In the genomic region with DNA sequence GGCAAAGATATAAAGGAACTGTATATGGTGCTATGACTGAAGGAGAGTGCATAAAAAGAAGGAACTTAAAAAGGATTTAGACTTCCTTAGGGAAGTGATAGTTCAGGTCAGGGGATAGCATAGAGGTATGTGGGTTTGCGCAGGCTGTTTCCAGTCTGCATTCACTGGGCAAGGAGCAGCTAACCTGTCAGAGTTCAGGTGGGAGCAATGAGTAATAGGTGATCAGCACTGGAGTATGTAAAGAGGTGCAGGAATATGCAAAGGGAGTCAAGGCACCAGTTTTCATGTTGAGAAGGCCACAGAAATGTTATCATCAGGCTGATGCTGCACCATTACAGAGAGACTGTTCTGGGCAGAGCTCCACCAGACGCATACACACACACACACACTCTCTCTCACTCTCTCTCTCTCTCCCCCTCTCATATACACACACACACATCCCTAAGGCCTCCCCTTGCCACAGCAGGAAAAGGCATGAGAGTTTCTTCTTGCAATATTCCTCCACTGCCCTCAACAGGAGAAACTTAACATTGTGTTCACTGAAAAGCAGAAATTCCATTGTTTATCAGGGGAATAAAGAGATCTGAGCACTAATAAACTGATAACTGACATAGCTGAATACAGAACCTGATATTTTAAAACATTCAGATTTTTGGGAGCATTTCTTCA, we compare ENCODE assay signal across 15 cellular contexts.
DNase-seq lines count a peak whose midpoint lies in the region; ATAC-seq and TF ChIP-seq lines count a peak whose summit lies in the region.
"Had no signal": no experiment of that assay in that cellular context is flagged by ENCODE, and none has a peak within 500 bp of the region (broad histone marks: within the 10 kb centered on the region; RNA-seq: fewer than 3 reads in every experiment).

No MANE protein-coding gene starts in this region.

- no peaks in the 10 kb centered on the region for H3K79me2 ChIP-seq in HCT116 (ENCODE audit: insufficient read depth, low read length)
- H3K79me2 ChIP-seq in OCI-LY3 (ENCODE audit: low read length): no peaks in the 10 kb centered on the region

- DNase-seq in HCT116 (ENCODE audit: low read depth, low spot score): no peak
- DNase-seq in epithelial cell of esophagus (ENCODE audit: low read depth): peak; percentile 14
- DNase-seq in non-pigmented ciliary epithelial cell (ENCODE audit: low read depth): peak; percentile 2
- no peak for DNase-seq in immature natural killer cell
- no peak for DNase-seq in activated naive CD4-positive, alpha-beta T cell treated with anti-CD3 and anti-CD28 coated beads, Interleukin-2, amount 10 ng/mL, durations not matched to agents 7 days and 5 days
- no peak for DNase-seq in AML-193 (lab: John Stamatoyannopoulos, UW)
- DNase-seq in anterior cingulate cortex (lab: John Stamatoyannopoulos, UW): no peak
- DNase-seq: activated CD8-positive, alpha-beta memory T cell treated with anti-CD3 and anti-CD28 coated beads, Interleukin-2, amount 50 U/mL, for 4 hours; dorsolateral prefrontal cortex; glutamatergic neuron; kidney glomerular epithelial cell; natural killer cell; stimulated activated CD4-positive, alpha-beta T cell treated with anti-CD3 and anti-CD28 coated beads, Interleukin-12 subunit alpha, Interleukin-12 subunit beta, amount 100 ng/mL, for 4 hours had no signal

- H2AFZ ChIP-seq in HCT116 (ENCODE audit: low read depth, low read length, poor library complexity, severe bottlenecking) (no peak overlapping the region), OCI-LY3 (ENCODE audit: low read depth, low read length) (no peak overlapping the region)

- H4K20me1 ChIP-seq in HCT116 (ENCODE audit: insufficient read depth) (no peaks in the 10 kb centered on the region), OCI-LY3 (ENCODE audit: insufficient read depth, low read length) (no peaks in the 10 kb centered on the region)

- no peak for TF ChIP-seq POLR2A in HCT116 (IDR thresholded peaks at IDR 0.05; ENCODE audit: borderline replicate concordance, extremely low read depth, insufficient read depth, insufficient read length)

- H3K9me3 ChIP-seq in HCT116 (ENCODE audit: control insufficient read depth in 1 of 2, insufficient read depth in 1 of 2, low read depth in 1 of 2, low read length in 2 of 2) (no peaks in the 10 kb centered on the region), OCI-LY3 (ENCODE audit: insufficient read depth, low read length) (no peaks in the 10 kb centered on the region)

- peak; percentile 76 for ATAC-seq in HCT116
- ATAC-seq: natural killer cell had no signal

- no peak overlapping the region for H3K27ac Mint-ChIP-seq in immature natural killer cell
- H3K27ac Mint-ChIP-seq in activated naive CD4-positive, alpha-beta T cell treated with anti-CD3 and anti-CD28 coated beads, Interleukin-2, amount 10 ng/mL, durations not matched to agents 7 days and 5 days: no peak overlapping the region
- H3K27ac Mint-ChIP-seq: natural killer cell had no signal

- peak; percentile 61 for TF ChIP-seq RAD21 in HCT116 (IDR thresholded peaks at IDR 0.05; ENCODE audit: low read depth)

- H3K4me1 ChIP-seq in HCT116 (ENCODE audit: control insufficient read depth in 1 of 2, insufficient read depth in 2 of 2, low read length in 2 of 2): no peaks in the 10 kb centered on the region
- no peaks in the 10 kb centered on the region for H3K4me1 ChIP-seq in OCI-LY3 (ENCODE audit: low read length)
- H3K4me1 ChIP-seq: tibial nerve had no signal

- H3K36me3 ChIP-seq in HCT116 (ENCODE audit: control insufficient read depth in 1 of 2, insufficient read depth in 2 of 2, low read length in 2 of 2): no peaks in the 10 kb centered on the region
- H3K36me3 ChIP-seq in OCI-LY3 (replicated peaks; ENCODE audit: low read depth, low read length): no peaks in the 10 kb centered on the region
- H3K36me3 ChIP-seq: tibial nerve had no signal

- peaks cover 0 to 2% (median 0%) of the 10 kb centered on the region in 3 donors for H3K27me3 Mint-ChIP-seq in immature natural killer cell (ENCODE audit: low read depth in 3 of 3)
- no peaks in the 10 kb centered on the region for H3K27me3 Mint-ChIP-seq in activated naive CD4-positive, alpha-beta T cell treated with anti-CD3 and anti-CD28 coated beads, Interleukin-2, amount 10 ng/mL, durations not matched to agents 7 days and 5 days

- no TSS peak for BruUV-seq in HCT116 (replicated peaks; lab: Mats Ljungman, UMichigan)

- peaks cover 11 to 54% (median 29%) of the 10 kb centered on the region in 6 donors for H3K9me3 Mint-ChIP-seq in immature natural killer cell
- H3K9me3 Mint-ChIP-seq in activated naive CD4-positive, alpha-beta T cell treated with anti-CD3 and anti-CD28 coated beads, Interleukin-2, amount 10 ng/mL, durations not matched to agents 7 days and 5 days: peaks cover 7% of the 10 kb centered on the region

- POLR2A ChIA-PET in HCT116 (lab: Charles Lee): no interaction called here

- H3K4me1 Mint-ChIP-seq in immature natural killer cell: no peaks in the 10 kb centered on the region
- no peaks in the 10 kb centered on the region for H3K4me1 Mint-ChIP-seq in activated naive CD4-positive, alpha-beta T cell treated with anti-CD3 and anti-CD28 coated beads, Interleukin-2, amount 10 ng/mL, durations not matched to agents 7 days and 5 days
- H3K4me1 Mint-ChIP-seq: natural killer cell had no signal

- H3K4me2 ChIP-seq in HCT116 (ENCODE audit: low read length): no peak overlapping the region
- H3K4me2 ChIP-seq in OCI-LY3 (ENCODE audit: low read length): no peak overlapping the region

- CTCF ChIA-PET in HCT116 (lab: Charles Lee): no interaction called here
- CTCF ChIA-PET in activated naive CD4-positive, alpha-beta T cell treated with anti-CD3 and anti-CD28 coated beads, Interleukin-2, amount 10 ng/mL, durations not matched to agents 7 days and 5 days (lab: Charles Lee): no interaction called here

- no peak overlapping the region for H3K4me3 Mint-ChIP-seq in immature natural killer cell
- H3K4me3 Mint-ChIP-seq in activated naive CD4-positive, alpha-beta T cell treated with anti-CD3 and anti-CD28 coated beads, Interleukin-2, amount 10 ng/mL, durations not matched to agents 7 days and 5 days: no peak overlapping the region
- H3K4me3 Mint-ChIP-seq: natural killer cell had no signal

- H3K4me3 ChIP-seq in HCT116 (replicated peaks in 1 of 2; ENCODE audit: low read depth in 1 of 2, low read length in 2 of 2): no peak overlapping the region
- H3K4me3 ChIP-seq in OCI-LY3 (ENCODE audit: low read length): no peak overlapping the region
- H3K4me3 ChIP-seq in epithelial cell of esophagus (ENCODE audit: low read length): no peak overlapping the region
- H3K4me3 ChIP-seq: dorsolateral prefrontal cortex, tibial nerve had no signal

- intact Hi-C loops in HCT116 (cut with micrococcal nuclease): no loop called here

- H3K9ac ChIP-seq in HCT116 (ENCODE audit: low read length): no peak overlapping the region
- no peak overlapping the region for H3K9ac ChIP-seq in OCI-LY3 (ENCODE audit: low read length)

- no peak overlapping the region for H3K27ac ChIP-seq in HCT116 (ENCODE audit: low read depth, low read length)
- no peak overlapping the region for H3K27ac ChIP-seq in OCI-LY3 (ENCODE audit: low read length)
- H3K27ac ChIP-seq: dorsolateral prefrontal cortex, tibial nerve had no signal

- no peaks in the 10 kb centered on the region for H3K9me2 ChIP-seq in HCT116 (ENCODE audit: insufficient read depth)

- RAD21 ChIA-PET in HCT116 (lab: Charles Lee; ENCODE audit: low non-redundant PET in 1 of 2, low total read pairs in 2 of 2, uncharacterized antibody in 2 of 2, unreplicated experiment in 2 of 2): no interaction called here

- H3K36me3 Mint-ChIP-seq in immature natural killer cell: peaks cover 0 to 3% (median 0%) of the 10 kb centered on the region in 3 donors
- no peaks in the 10 kb centered on the region for H3K36me3 Mint-ChIP-seq in activated naive CD4-positive, alpha-beta T cell treated with anti-CD3 and anti-CD28 coated beads, Interleukin-2, amount 10 ng/mL, durations not matched to agents 7 days and 5 days

- H3K27me3 ChIP-seq in HCT116 (ENCODE audit: insufficient read depth, low read length) (no peaks in the 10 kb centered on the region), OCI-LY3 (ENCODE audit: low read depth, low read length) (no peaks in the 10 kb centered on the region)
- H3K27me3 ChIP-seq: tibial nerve had no signal

- TF ChIP-seq CTCF in HCT116 (IDR thresholded peaks at IDR 0.05 in 2 of 3, conservative IDR thresholded peaks at IDR 0.05 in 1 of 3; ENCODE audit: borderline replicate concordance in 1 of 3, insufficient read depth in 1 of 3, low read depth in 2 of 3, low read length in 2 of 3): peak; percentile 4 to 27 (median 18); a peak in 3 of 6 replicates
- TF ChIP-seq CTCF in OCI-LY3 (IDR thresholded peaks at IDR 0.05; ENCODE audit: low read depth, low read length): 0 out of 2 replicates have a peak, but pooled peaks have one; percentile 20
- TF ChIP-seq CTCF in epithelial cell of esophagus (IDR thresholded peaks at IDR 0.05; ENCODE audit: insufficient read depth, low read depth, low read length, missing control alignments): peak; percentile 9

TF ChIP-seq in HCT116, 20 proteins besides CTCF, POLR2A, EP300 and RAD21 (continues in another document):
- TF ChIP-seq FOSL1 (IDR thresholded peaks at IDR 0.05; ENCODE audit: low read depth): no peak
- TF ChIP-seq SIN3A (IDR thresholded peaks at IDR 0.05; ENCODE audit: low read depth): no peak
- no peak for TF ChIP-seq CBX3 (IDR thresholded peaks at IDR 0.05; ENCODE audit: low read depth)
- TF ChIP-seq, protein P1, sequence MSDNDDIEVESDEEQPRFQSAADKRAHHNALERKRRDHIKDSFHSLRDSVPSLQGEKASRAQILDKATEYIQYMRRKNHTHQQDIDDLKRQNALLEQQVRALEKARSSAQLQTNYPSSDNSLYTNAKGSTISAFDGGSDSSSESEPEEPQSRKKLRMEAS (IDR thresholded peaks at IDR 0.05): no peak
- TF ChIP-seq CEBPB (IDR thresholded peaks at IDR 0.05; ENCODE audit: low read depth): no peak
- no peak for TF ChIP-seq SP1 (IDR thresholded peaks at IDR 0.05; ENCODE audit: low read depth)

Comparison
In these comparisons a context has a peak if more than half of its experiments do, and no peak if none do; other contexts are left out.
1. DNase-seq: peak in epithelial cell of esophagus (single experiment) and non-pigmented ciliary epithelial cell (single experiment); none in HCT116 (single experiment), immature natural killer cell (0 of 3), activated naive CD4-positive, alpha-beta T cell treated with anti-CD3 and anti-CD28 coated beads, Interleukin-2, amount 10 ng/mL, durations not matched to agents 7 days and 5 days (single experiment), AML-193 (0 of 2) and anterior cingulate cortex (0 of 58).
2. Peak in every context shown above with its lines, with median percentiles within 50 percentile points of each other: CTCF ChIP-seq.